ENCODE assay signal across 10 cellular contexts in genomic region chr2:136765736-136766323, GRCh38. TPM values are rescaled to one million over a fixed set of nuclear protein-coding genes. Genes with fewer than 3 reads are reported as not detected.
DNase-seq lines count a peak whose midpoint lies in the region; ATAC-seq and TF ChIP-seq lines count a peak whose summit lies in the region.
"Had no signal": no experiment of that assay in that cellular context is flagged by ENCODE, and none has a peak within 500 bp of the region (broad histone marks: within the 10 kb centered on the region; RNA-seq: fewer than 3 reads in every experiment).

No MANE protein-coding gene starts in this region.

- H3K9me3 ChIP-seq in iPS-18c (ENCODE audit: control insufficient read depth, insufficient read depth, low read length), result no peaks in the 10 kb centered on the region
- H3K9me3 ChIP-seq in spleen, result no peaks in the 10 kb centered on the region
- H3K9me3 ChIP-seq: body of pancreas had no signal

- 2 to 3% (median 3%) methylated on average over 22 to 48 of the region's 48 CpGs for WGBS in spleen, 5 donors

- DNase-seq in NCI-H2171 treated with DMSO at 0.1 percent for 48 hours (lab: John Stamatoyannopoulos, UW) (peak; percentile 40), NCI-H2171 (lab: John Stamatoyannopoulos, UW) (no peak), spleen (no peak), globus pallidus (ENCODE audit: low spot score) (no peak), dermis blood vessel endothelial cell (no peak)
- DNase-seq in activated naive CD8-positive, alpha-beta T cell treated with anti-CD3 and anti-CD28 coated beads, Interleukin-2, amount 50 U/mL, for 24 hours, result no peak
- DNase-seq: body of pancreas had no signal

- H3K4me3 ChIP-seq in iPS-18c (ENCODE audit: insufficient read depth, low read depth, low read length), result peak overlapping the region; percentile 50
- H3K4me3 ChIP-seq in spleen, result peak overlapping the region in 7 of 8 donors; percentile 17 to 60 (median 33)

- intact Hi-C loops in spleen (cut with DNase I; ENCODE audit: low total_unique reads), result no loop called here

- no peak overlapping the region for H3K4me3 Mint-ChIP-seq in activated naive CD8-positive, alpha-beta T cell treated with anti-CD3 and anti-CD28 coated beads, Interleukin-2, amount 50 U/mL, for 24 hours

- H3K27me3 ChIP-seq in spleen (replicated peaks in 1 of 7), result peaks cover 0 to 92% (median 30%) of the 10 kb centered on the region in 7 donors

- no peak overlapping the region for H3K27ac Mint-ChIP-seq in activated naive CD8-positive, alpha-beta T cell treated with anti-CD3 and anti-CD28 coated beads, Interleukin-2, amount 50 U/mL, for 24 hours

- H3K9me3 Mint-ChIP-seq in activated naive CD8-positive, alpha-beta T cell treated with anti-CD3 and anti-CD28 coated beads, Interleukin-2, amount 50 U/mL, for 24 hours, result no peaks in the 10 kb centered on the region

- H3K36me3 Mint-ChIP-seq in activated naive CD8-positive, alpha-beta T cell treated with anti-CD3 and anti-CD28 coated beads, Interleukin-2, amount 50 U/mL, for 24 hours (ENCODE audit: low read depth), result no peaks in the 10 kb centered on the region

- H3K4me1 ChIP-seq in spleen, result peaks cover 0 to 22% (median 14%) of the 10 kb centered on the region in 6 donors

- H3K36me3 ChIP-seq in spleen, result no peaks in the 10 kb centered on the region

- peaks cover 4% of the 10 kb centered on the region for H3K4me1 Mint-ChIP-seq in activated naive CD8-positive, alpha-beta T cell treated with anti-CD3 and anti-CD28 coated beads, Interleukin-2, amount 50 U/mL, for 24 hours

- peak; percentile 10 for ATAC-seq in activated naive CD8-positive, alpha-beta T cell treated with anti-CD3 and anti-CD28 coated beads, Interleukin-2, amount 50 U/mL, for 24 hours
- no peak for ATAC-seq in HG03097 (IDR thresholded peaks at IDR 0.05; ENCODE audit: low FRiP score, unreplicated experiment)
- ATAC-seq: body of pancreas had no signal

- peaks cover 59% of the 10 kb centered on the region for H3K27me3 Mint-ChIP-seq in activated naive CD8-positive, alpha-beta T cell treated with anti-CD3 and anti-CD28 coated beads, Interleukin-2, amount 50 U/mL, for 24 hours

- H3K27ac ChIP-seq in spleen, result no peak overlapping the region
- H3K27ac ChIP-seq: body of pancreas had no signal

- no peak for TF ChIP-seq CTCF in spleen (IDR thresholded peaks at IDR 0.05 in 8 of 11, conservative IDR thresholded peaks at IDR 0.05 in 3 of 11)

- no peak for TF ChIP-seq POLR2A in spleen (IDR thresholded peaks at IDR 0.05)

RNA-seq across cellular contexts. Expression of gene THSD7B, which starts 0.5 kb away (rescaled TPM):
- total RNA-seq in spleen, result under 1 TPM in 2 of 7 donors, not detected in 5; 0.09 to 0.17 TPM
- under 1 TPM in 1 of 3 donors, not detected in 2; 0.02 TPM for polyA plus RNA-seq in spleen
- total RNA-seq in dermis blood vessel endothelial cell, result under 0.01 TPM in 1 of 2 replicates, not detected in the other
- polyA plus RNA-seq: AG04450 had no signal
